Comparison of ENCODE assay signal across 1 cellular context in the genomic region with DNA sequence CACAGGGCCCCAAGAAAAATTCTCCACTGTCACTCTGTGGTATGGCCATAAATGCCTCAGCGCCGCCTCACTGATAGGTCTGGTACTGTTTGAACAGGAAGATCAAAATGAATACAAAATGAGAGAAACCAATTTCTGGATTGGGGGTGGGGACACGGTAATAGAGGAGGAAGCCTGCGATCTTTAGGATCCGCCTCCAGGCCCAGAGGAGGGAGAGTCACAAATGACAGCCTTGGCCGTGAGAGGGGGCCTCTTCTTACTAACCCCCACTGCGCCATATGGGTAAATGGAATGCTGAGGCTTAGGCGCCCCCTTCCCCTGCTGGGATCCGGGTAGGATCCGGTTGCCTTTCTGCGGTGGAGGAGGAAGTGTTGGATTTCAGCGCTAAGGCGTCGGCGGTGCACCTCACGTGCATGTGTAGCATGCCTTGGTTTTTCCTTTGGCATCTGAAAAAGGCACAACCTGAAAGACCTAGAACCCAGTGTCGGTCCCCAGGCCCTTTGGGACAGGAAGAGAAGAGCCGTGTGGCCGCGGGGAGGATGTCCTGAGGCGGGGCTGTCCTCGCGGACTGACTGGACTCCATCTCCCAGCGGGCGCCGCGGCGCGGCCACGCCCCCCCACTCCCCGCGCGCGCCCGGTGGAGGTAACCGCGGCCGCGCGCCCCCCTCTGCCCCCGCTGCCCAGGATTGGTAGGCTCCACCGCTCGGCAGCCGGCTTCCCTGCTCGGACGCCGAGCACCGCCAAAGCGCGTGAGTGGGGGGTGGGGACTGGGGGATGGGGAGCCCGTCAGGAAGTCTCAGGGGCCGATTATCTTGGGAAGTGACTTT.
A peak's percentile ranks its signal among the peaks of the same experiment; 100 is the strongest.
TF ChIP-seq lines count a peak whose summit lies in the region.

No MANE protein-coding gene starts in this region.

TF ChIP-seq in HepG2, 621 proteins besides CTCF, POLR2A, EP300 and RAD21 (continued from another document and continues in another):
- TF ChIP-seq, protein P1, sequence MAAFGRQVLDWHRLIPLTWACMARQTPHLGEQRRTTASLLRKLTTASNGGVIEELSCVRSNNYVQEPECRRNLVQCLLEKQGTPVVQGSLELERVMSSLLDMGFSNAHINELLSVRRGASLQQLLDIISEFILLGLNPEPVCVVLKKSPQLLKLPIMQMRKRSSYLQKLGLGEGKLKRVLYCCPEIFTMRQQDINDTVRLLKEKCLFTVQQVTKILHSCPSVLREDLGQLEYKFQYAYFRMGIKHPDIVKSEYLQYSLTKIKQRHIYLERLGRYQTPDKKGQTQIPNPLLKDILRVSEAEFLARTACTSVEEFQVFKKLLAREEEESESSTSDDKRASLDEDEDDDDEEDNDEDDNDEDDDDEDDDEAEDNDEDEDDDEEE (CRISPR knock-in tag; IDR thresholded peaks at IDR 0.05), result no peak; the same call in 1 of the 2 replicates
- TF ChIP-seq ZNF496 (CRISPR knock-in tag; IDR thresholded peaks at IDR 0.05; ENCODE audit: insufficient replicate concordance) (no peak), ZNF318 (CRISPR knock-in tag; IDR thresholded peaks at IDR 0.05) (no peak), TSC22D2 (CRISPR knock-in tag; IDR thresholded peaks at IDR 0.05; ENCODE audit: borderline replicate concordance) (no peak), ZNF337 (CRISPR knock-in tag; IDR thresholded peaks at IDR 0.05; ENCODE audit: borderline replicate concordance, low read depth) (no peak), KMT2B (CRISPR knock-in tag; IDR thresholded peaks at IDR 0.05) (0 out of 2 replicates have a peak, but pooled peaks have one; percentile 37), RXRB (CRISPR knock-in tag; IDR thresholded peaks at IDR 0.05; ENCODE audit: borderline replicate concordance) (no peak), SNAPC5 (CRISPR knock-in tag; IDR thresholded peaks at IDR 0.05; ENCODE audit: borderline replicate concordance) (no peak), ZSCAN20 (CRISPR knock-in tag; IDR thresholded peaks at IDR 0.05; ENCODE audit: borderline replicate concordance) (0 out of 2 replicates have a peak, but pooled peaks have one; percentile 26), ELF4 (CRISPR knock-in tag; IDR thresholded peaks at IDR 0.05; ENCODE audit: borderline replicate concordance) (peak; percentile 83), MIXL1 (CRISPR knock-in tag; IDR thresholded peaks at IDR 0.05) (no peak), SIX1 (CRISPR knock-in tag; IDR thresholded peaks at IDR 0.05; ENCODE audit: borderline replicate concordance) (peak; percentile 65), U2AF2 (IDR thresholded peaks at IDR 0.05; ENCODE audit: low read depth, low read length) (no peak), ZNF781 (CRISPR knock-in tag; IDR thresholded peaks at IDR 0.05; ENCODE audit: borderline replicate concordance, not compliant biosample characterization) (no peak), ZNF235 (CRISPR knock-in tag; IDR thresholded peaks at IDR 0.05; ENCODE audit: borderline replicate concordance) (no peak), SOX13 (IDR thresholded peaks at IDR 0.05) (no peak), SOX13 (CRISPR knock-in tag; conservative IDR thresholded peaks at IDR 0.05 in 1 of 2, IDR thresholded peaks at IDR 0.05 in 1 of 2) (no peak), AFF4 (CRISPR knock-in tag; IDR thresholded peaks at IDR 0.05) (no peak), HOXD1 (CRISPR knock-in tag; IDR thresholded peaks at IDR 0.05) (no peak), MAFK (conservative IDR thresholded peaks at IDR 0.05 in 1 of 2, IDR thresholded peaks at IDR 0.05 in 1 of 2; ENCODE audit: low read length in 2 of 2) (no peak), SNRNP70 (IDR thresholded peaks at IDR 0.05; ENCODE audit: low read depth, low read length) (no peak), ZSCAN29 (CRISPR knock-in tag; conservative IDR thresholded peaks at IDR 0.05) (0 out of 2 replicates have a peak, but pooled peaks have one; percentile 28), CREB1 (IDR thresholded peaks at IDR 0.05) (0 out of 2 replicates have a peak, but pooled peaks have one; percentile 2), CREB1 (CRISPR knock-in tag; IDR thresholded peaks at IDR 0.05) (peak; percentile 52), ATF7 (IDR thresholded peaks at IDR 0.05) (peak; percentile 42), ATF7 (CRISPR knock-in tag; IDR thresholded peaks at IDR 0.05) (no peak; the same call in 1 of the 2 replicates), LCORL (IDR thresholded peaks at IDR 0.05) (no peak), LCORL (CRISPR knock-in tag; IDR thresholded peaks at IDR 0.05) (peak; percentile 38; the same call in 1 of the 2 replicates), ZNF7 (CRISPR knock-in tag; IDR thresholded peaks at IDR 0.05) (no peak), GABPB1 (CRISPR knock-in tag; IDR thresholded peaks at IDR 0.05) (peak; percentile 73), ZNF143 (CRISPR knock-in tag; IDR thresholded peaks at IDR 0.05) (peak; percentile 89), ZNF510 (CRISPR knock-in tag; IDR thresholded peaks at IDR 0.05; ENCODE audit: low read depth) (no peak), YEATS4 (CRISPR knock-in tag; IDR thresholded peaks at IDR 0.05; ENCODE audit: borderline replicate concordance) (peak; percentile 18), RFXAP (CRISPR knock-in tag; IDR thresholded peaks at IDR 0.05; ENCODE audit: borderline replicate concordance) (peak; percentile 49; the same call in 1 of the 2 replicates), MEIS2 (CRISPR knock-in tag; IDR thresholded peaks at IDR 0.05) (no peak), ZNF101 (CRISPR knock-in tag; IDR thresholded peaks at IDR 0.05; ENCODE audit: borderline replicate concordance, low read depth) (no peak), KLF12 (CRISPR knock-in tag; IDR thresholded peaks at IDR 0.05; ENCODE audit: borderline replicate concordance) (peak; percentile 31; the same call in 1 of the 2 replicates), ZMAT5 (CRISPR knock-in tag; IDR thresholded peaks at IDR 0.05; ENCODE audit: borderline replicate concordance, low read depth) (no peak), TOPORS (CRISPR knock-in tag; IDR thresholded peaks at IDR 0.05) (no peak; the same call in 1 of the 2 replicates), POGZ (CRISPR knock-in tag; IDR thresholded peaks at IDR 0.05) (no peak), ELK4 (CRISPR knock-in tag; IDR thresholded peaks at IDR 0.05; ENCODE audit: borderline replicate concordance) (no peak), SALL1 (CRISPR knock-in tag; IDR thresholded peaks at IDR 0.05) (no peak; the same call in 1 of the 2 replicates), SOX6 (IDR thresholded peaks at IDR 0.05) (no peak), SOX6 (CRISPR knock-in tag; IDR thresholded peaks at IDR 0.05) (no peak; the same call in 1 of the 2 replicates), ZSCAN30 (CRISPR knock-in tag; IDR thresholded peaks at IDR 0.05) (peak; percentile 41; the same call in 1 of the 2 replicates), ZNF570 (CRISPR knock-in tag; IDR thresholded peaks at IDR 0.05; ENCODE audit: borderline replicate concordance) (no peak), ZNF124 (CRISPR knock-in tag; IDR thresholded peaks at IDR 0.05) (peak; percentile 16; the same call in 1 of the 2 replicates)
- TF ChIP-seq, protein P2, sequence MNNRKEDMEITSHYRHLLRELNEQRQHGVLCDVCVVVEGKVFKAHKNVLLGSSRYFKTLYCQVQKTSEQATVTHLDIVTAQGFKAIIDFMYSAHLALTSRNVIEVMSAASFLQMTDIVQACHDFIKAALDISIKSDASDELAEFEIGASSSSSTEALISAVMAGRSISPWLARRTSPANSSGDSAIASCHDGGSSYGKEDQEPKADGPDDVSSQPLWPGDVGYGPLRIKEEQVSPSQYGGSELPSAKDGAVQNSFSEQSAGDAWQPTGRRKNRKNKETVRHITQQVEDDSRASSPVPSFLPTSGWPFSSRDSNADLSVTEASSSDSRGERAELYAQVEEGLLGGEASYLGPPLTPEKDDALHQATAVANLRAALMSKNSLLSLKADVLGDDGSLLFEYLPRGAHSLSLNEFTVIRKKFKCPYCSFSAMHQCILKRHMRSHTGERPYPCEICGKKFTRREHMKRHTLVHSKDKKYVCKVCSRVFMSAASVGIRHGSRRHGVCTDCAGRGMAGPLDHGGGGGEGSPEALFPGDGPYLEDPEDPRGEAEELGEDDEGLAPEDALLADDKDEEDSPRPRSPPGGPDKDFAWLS (CRISPR knock-in tag; IDR thresholded peaks at IDR 0.05; ENCODE audit: borderline replicate concordance), result no peak
